Comparison of ENCODE assay signal across 17 cellular contexts in the genomic region with DNA sequence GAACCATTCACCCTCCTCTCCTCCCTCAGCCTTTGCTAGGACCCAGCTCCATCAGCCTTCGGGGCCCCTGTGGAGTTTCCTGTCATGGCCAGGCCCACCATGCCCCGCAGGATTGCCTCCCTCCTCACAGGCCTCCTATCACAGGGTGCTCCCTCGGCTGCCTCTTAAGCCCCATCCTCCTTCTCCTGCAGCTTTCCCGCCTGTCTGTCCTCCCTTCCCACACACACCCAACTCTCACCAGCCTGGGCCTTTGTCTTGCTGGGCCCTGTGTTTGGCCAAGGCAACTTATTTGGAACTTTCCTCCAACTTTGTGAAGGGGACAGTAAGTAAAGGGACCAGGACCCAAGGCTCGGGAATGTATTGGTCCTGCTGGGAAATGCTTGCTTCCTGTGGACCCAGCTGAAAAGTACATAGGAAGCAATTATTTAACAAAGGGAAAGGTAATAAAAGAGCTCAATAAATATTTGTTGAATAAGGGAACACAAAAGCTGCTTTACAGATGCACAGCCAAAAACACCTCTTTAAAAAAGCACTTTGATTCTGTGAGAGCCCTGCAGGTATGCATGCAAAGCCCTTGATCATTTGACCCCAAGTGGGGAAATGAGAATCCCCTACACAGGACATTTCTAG. TPM values are rescaled to one million over a fixed set of nuclear protein-coding genes. Genes with fewer than 3 reads are reported as not detected.
A peak's percentile ranks its signal among the peaks of the same experiment; 100 is the strongest.
DNase-seq lines count a peak whose midpoint lies in the region; ATAC-seq and TF ChIP-seq lines count a peak whose summit lies in the region.
"Had no signal": no experiment of that assay in that cellular context is flagged by ENCODE, and none has a peak within 500 bp of the region (broad histone marks: within the 10 kb centered on the region; RNA-seq: fewer than 3 reads in every experiment).

No MANE protein-coding gene starts in this region.

- DNase-seq in COLO668 (lab: John Stamatoyannopoulos, UW; ENCODE audit: unreplicated experiment) = peak; percentile 58
- DNase-seq in ELF-1 (ENCODE audit: low read depth, low spot score) = peak; percentile 47
- DNase-seq in coronary artery (ENCODE audit: low spot score) = peak; percentile 49
- DNase-seq in progenitor cell of endocrine pancreas (ENCODE audit: low spot score, unreplicated experiment) = no peak
- no peak for DNase-seq in activated naive CD8-positive, alpha-beta T cell treated with anti-CD3 and anti-CD28 coated beads, Interleukin-2, amount 50 U/mL, for 24 hours
- DNase-seq in GM10248 (ENCODE audit: extremely low spot score) = no peak
- DNase-seq: activated CD4-positive, alpha-beta T cell treated with anti-CD3 and anti-CD28 coated beads, Interleukin-2, amount 50 U/mL, for 1 hour; activated naive CD8-positive, alpha-beta T cell treated with anti-CD3 and anti-CD28 coated beads for 36 hours; activated T-cell treated with anti-CD3 and anti-CD28 coated beads, Interleukin-2, amount 50 U/mL, for 4 hours; GDM1; NCI-H1694 treated with DMSO at 0.1 percent for 48 hours; nucleus accumbens; Right ventricle myocardium superior; stimulated activated CD4-positive, alpha-beta T cell treated with anti-CD3 and anti-CD28 coated beads, Interleukin-12 subunit alpha, Interleukin-12 subunit beta, amount 100 ng/mL, for 4 hours; stimulated activated CD8-positive, alpha-beta memory T cell treated with anti-CD3 and anti-CD28 coated beads, Interleukin-4, amount 100 ng/mL, for 48 hours had no signal

- TF ChIP-seq CTCF in coronary artery (IDR thresholded peaks at IDR 0.05) (no peak), progenitor cell of endocrine pancreas (IDR thresholded peaks at IDR 0.05; ENCODE audit: unreplicated experiment) (no peak), GM10248 (IDR thresholded peaks at IDR 0.05; ENCODE audit: control extremely low read depth, extremely low read depth, low read depth, missing control alignments) (no peak)

- POLR2A ChIA-PET in GM10248 (lab: Yijun Ruan, JAX) = no interaction called here

- H3K27ac ChIP-seq in coronary artery = no peak overlapping the region

- CTCF ChIA-PET in GM10248 (lab: Yijun Ruan, JAX) = interaction anchor here (0.7 to 3.5 kb wide), 2 partner anchors 9 to 39 kb away, joined by 3 to 15 read pairs; no protein-coding TSS in a partner anchor

- no peak overlapping the region for H3K4me3 Mint-ChIP-seq in progenitor cell of endocrine pancreas (ENCODE audit: low read depth)
- no peak overlapping the region for H3K4me3 Mint-ChIP-seq in activated naive CD8-positive, alpha-beta T cell treated with anti-CD3 and anti-CD28 coated beads, Interleukin-2, amount 50 U/mL, for 24 hours
- H3K4me3 Mint-ChIP-seq: activated naive CD8-positive, alpha-beta T cell treated with anti-CD3 and anti-CD28 coated beads for 36 hours; activated T-cell treated with anti-CD3 and anti-CD28 coated beads, Interleukin-2, amount 50 U/mL, for 4 hours had no signal

- H3K9me3 Mint-ChIP-seq in progenitor cell of endocrine pancreas (ENCODE audit: low read depth) = no peaks in the 10 kb centered on the region
- H3K9me3 Mint-ChIP-seq in activated naive CD8-positive, alpha-beta T cell treated with anti-CD3 and anti-CD28 coated beads, Interleukin-2, amount 50 U/mL, for 24 hours = no peaks in the 10 kb centered on the region
- H3K9me3 Mint-ChIP-seq: activated naive CD8-positive, alpha-beta T cell treated with anti-CD3 and anti-CD28 coated beads for 36 hours; activated T-cell treated with anti-CD3 and anti-CD28 coated beads, Interleukin-2, amount 50 U/mL, for 4 hours had no signal

- ATAC-seq in GM19395 (IDR thresholded peaks at IDR 0.05; ENCODE audit: unreplicated experiment) = no peak
- ATAC-seq in activated naive CD8-positive, alpha-beta T cell treated with anti-CD3 and anti-CD28 coated beads, Interleukin-2, amount 50 U/mL, for 24 hours = no peak
- ATAC-seq: GM12878 had no signal

- H3K4me1 Mint-ChIP-seq in progenitor cell of endocrine pancreas (ENCODE audit: low read depth) = peaks cover 31% of the 10 kb centered on the region
- H3K4me1 Mint-ChIP-seq in activated naive CD8-positive, alpha-beta T cell treated with anti-CD3 and anti-CD28 coated beads, Interleukin-2, amount 50 U/mL, for 24 hours = peaks cover 22% of the 10 kb centered on the region

- no peaks in the 10 kb centered on the region for H3K27me3 Mint-ChIP-seq in progenitor cell of endocrine pancreas
- H3K27me3 Mint-ChIP-seq in activated naive CD8-positive, alpha-beta T cell treated with anti-CD3 and anti-CD28 coated beads, Interleukin-2, amount 50 U/mL, for 24 hours = no peaks in the 10 kb centered on the region
- H3K27me3 Mint-ChIP-seq: activated naive CD8-positive, alpha-beta T cell treated with anti-CD3 and anti-CD28 coated beads for 36 hours had no signal

- no peak overlapping the region for H3K4me3 ChIP-seq in coronary artery
- H3K4me3 ChIP-seq: GM12878 had no signal

- H3K36me3 Mint-ChIP-seq in progenitor cell of endocrine pancreas (ENCODE audit: insufficient read depth) = no peaks in the 10 kb centered on the region
- H3K36me3 Mint-ChIP-seq in activated naive CD8-positive, alpha-beta T cell treated with anti-CD3 and anti-CD28 coated beads, Interleukin-2, amount 50 U/mL, for 24 hours (ENCODE audit: low read depth) = no peaks in the 10 kb centered on the region
- H3K36me3 Mint-ChIP-seq: activated naive CD8-positive, alpha-beta T cell treated with anti-CD3 and anti-CD28 coated beads for 36 hours had no signal

- peak overlapping the region; percentile 62 for H3K27ac Mint-ChIP-seq in progenitor cell of endocrine pancreas
- H3K27ac Mint-ChIP-seq in activated naive CD8-positive, alpha-beta T cell treated with anti-CD3 and anti-CD28 coated beads, Interleukin-2, amount 50 U/mL, for 24 hours = no peak overlapping the region
- H3K27ac Mint-ChIP-seq: activated naive CD8-positive, alpha-beta T cell treated with anti-CD3 and anti-CD28 coated beads for 36 hours had no signal

RNA-seq across cellular contexts. Expression of gene TENT5C, which starts 31.5 kb away (rescaled TPM):
- total RNA-seq in progenitor cell of endocrine pancreas = 11.4 and 13.6 TPM in 2 replicates

Comparison
In these comparisons a context has a peak if more than half of its experiments do, and no peak if none do; other contexts are left out.
1. DNase-seq: peak in COLO668 (single experiment), ELF-1 (single experiment) and coronary artery (single experiment); none in progenitor cell of endocrine pancreas (single experiment), activated naive CD8-positive, alpha-beta T cell treated with anti-CD3 and anti-CD28 coated beads, Interleukin-2, amount 50 U/mL, for 24 hours (single experiment) and GM10248 (single experiment).